5 cellular contexts compared by ENCODE assay signal in genomic region chr12:54100588-54100987, GRCh38. TPM values are rescaled to one million over a fixed set of nuclear protein-coding genes. Genes with fewer than 3 reads are reported as not detected.
"Had no signal": no experiment of that assay in that cellular context is flagged by ENCODE, and none has a peak within 500 bp of the region (broad histone marks: within the 10 kb centered on the region; RNA-seq: fewer than 3 reads in every experiment).

No MANE protein-coding gene starts in this region.

RNA-seq across cellular contexts. Expression of gene HOXC4, which starts 47.0 kb away (rescaled TPM):
- total RNA-seq: colonic mucosa, dermis blood vessel endothelial cell, dermis microvascular lymphatic vessel endothelial cell, endodermal cell, frontal cortex had no signal
